Comparison of ENCODE assay signal across 21 cellular contexts in genomic region chr6:54700158-54700557, GRCh38.
DNase-seq lines count a peak whose midpoint lies in the region; ATAC-seq and TF ChIP-seq lines count a peak whose summit lies in the region.
"Had no signal": no experiment of that assay in that cellular context is flagged by ENCODE, and none has a peak within 500 bp of the region (broad histone marks: within the 10 kb centered on the region; RNA-seq: fewer than 3 reads in every experiment).

No MANE protein-coding gene starts in this region.

- 81% methylated on average over 2 of the region's 2 CpGs for WGBS in smooth muscle cell (ENCODE audit: low lambda C conversion rate)

- peak overlapping the region; percentile 80 for H2AFZ ChIP-seq in smooth muscle cell (ENCODE audit: low read depth)

- H4K20me1 ChIP-seq in smooth muscle cell (ENCODE audit: low read depth) = no peaks in the 10 kb centered on the region
- H4K20me1 ChIP-seq: BLaER1 had no signal

- H3K36me3 ChIP-seq in smooth muscle cell (ENCODE audit: low read depth) = no peaks in the 10 kb centered on the region
- H3K36me3 ChIP-seq: BLaER1 had no signal

- H3K79me2 ChIP-seq in smooth muscle cell (ENCODE audit: low read depth) = no peaks in the 10 kb centered on the region

- no peaks in the 10 kb centered on the region for H3K27me3 ChIP-seq in smooth muscle cell (ENCODE audit: low read depth)
- H3K27me3 ChIP-seq: BLaER1 had no signal

- no peak for TF ChIP-seq CTCF in epithelial cell of esophagus (IDR thresholded peaks at IDR 0.05; ENCODE audit: insufficient read depth, low read depth, low read length, missing control alignments)
- TF ChIP-seq CTCF in smooth muscle cell (IDR thresholded peaks at IDR 0.05; ENCODE audit: borderline replicate concordance, insufficient read depth, poor library complexity, severe bottlenecking) = no peak
- no peak for TF ChIP-seq CTCF in GM13976 (IDR thresholded peaks at IDR 0.05; ENCODE audit: borderline replicate concordance, control extremely low read depth, extremely low read depth, insufficient read depth, missing control alignments)

- H3K4me2 ChIP-seq in smooth muscle cell = peak overlapping the region; percentile 75
- H3K4me2 ChIP-seq: A549, BLaER1 had no signal

- H3F3A ChIP-seq in smooth muscle cell (ENCODE audit: low read depth) = peaks cover 5% of the 10 kb centered on the region

- H3K4me1 ChIP-seq in smooth muscle cell (ENCODE audit: low read depth) = peaks cover 17% of the 10 kb centered on the region
- H3K4me1 ChIP-seq: A549, BLaER1 had no signal

- DNase-seq in epithelial cell of esophagus (ENCODE audit: low read depth) = peak; percentile 80
- peak; percentile 73 for DNase-seq in kidney tubule cell (ENCODE audit: low spot score)
- DNase-seq in smooth muscle cell (lab: John Stamatoyannopoulos, UW; ENCODE audit: unreplicated experiment) = no peak
- DNase-seq in GM19238 (ENCODE audit: insufficient read length, low spot score) = no peak
- no peak for DNase-seq in SIG-M5 treated with dmso at 0.1 percent for 504 hours (lab: John Stamatoyannopoulos, UW; ENCODE audit: unreplicated experiment)
- no peak for DNase-seq in GM13976 (ENCODE audit: low spot score)
- DNase-seq: CD4-positive, alpha-beta memory T cell; DMS79; H7; HFFc6; KG1; MV-4-11; NCI-H187; NCI-H2107; NCI-H510A; NCI-H748 treated with DMSO at 0.1 percent for 48 hours; NK-92 treated with Interleukin-12 subunit alpha and Interleukin-12 subunit beta, amount 100 ng/mL, for 24 hours; SHP77 treated with DMSO at 0.1 percent for 48 hours had no signal

- peak overlapping the region; percentile 81 for H3K27ac ChIP-seq in smooth muscle cell (ENCODE audit: low read depth)
- H3K27ac ChIP-seq: A549, BLaER1 had no signal

- no peaks in the 10 kb centered on the region for H3K9me3 ChIP-seq in smooth muscle cell (replicated peaks; ENCODE audit: low read depth)
- H3K9me3 ChIP-seq: A549, BLaER1 had no signal

- in situ Hi-C loops in GM13976 (cut with MboI; ENCODE audit: low sequenced_read_pairs, unreplicated experiment) = loop anchor here (25.0 kb wide), 1 partner anchor 713 kb away; no protein-coding TSS in a partner anchor

- no peak overlapping the region for H3K9ac ChIP-seq in smooth muscle cell (ENCODE audit: low read depth)
- H3K9ac ChIP-seq: BLaER1 had no signal

- ATAC-seq in HG03378 (IDR thresholded peaks at IDR 0.05; ENCODE audit: unreplicated experiment) = peak; percentile 42
- ATAC-seq: A549 had no signal

- H3K4me3 ChIP-seq in epithelial cell of esophagus (ENCODE audit: low read length) = no peak overlapping the region
- H3K4me3 ChIP-seq in smooth muscle cell = no peak overlapping the region
- H3K4me3 ChIP-seq: A549, BLaER1 had no signal

Comparison
In these comparisons a context has a peak if more than half of its experiments do, and no peak if none do; other contexts are left out.
1. DNase-seq: peak in epithelial cell of esophagus (single experiment) and kidney tubule cell (single experiment); none in smooth muscle cell (single experiment), GM19238 (single experiment), SIG-M5 treated with dmso at 0.1 percent for 504 hours (single experiment) and GM13976 (single experiment).